Comparison of ENCODE assay signal across 9 cellular contexts in the genomic region with DNA sequence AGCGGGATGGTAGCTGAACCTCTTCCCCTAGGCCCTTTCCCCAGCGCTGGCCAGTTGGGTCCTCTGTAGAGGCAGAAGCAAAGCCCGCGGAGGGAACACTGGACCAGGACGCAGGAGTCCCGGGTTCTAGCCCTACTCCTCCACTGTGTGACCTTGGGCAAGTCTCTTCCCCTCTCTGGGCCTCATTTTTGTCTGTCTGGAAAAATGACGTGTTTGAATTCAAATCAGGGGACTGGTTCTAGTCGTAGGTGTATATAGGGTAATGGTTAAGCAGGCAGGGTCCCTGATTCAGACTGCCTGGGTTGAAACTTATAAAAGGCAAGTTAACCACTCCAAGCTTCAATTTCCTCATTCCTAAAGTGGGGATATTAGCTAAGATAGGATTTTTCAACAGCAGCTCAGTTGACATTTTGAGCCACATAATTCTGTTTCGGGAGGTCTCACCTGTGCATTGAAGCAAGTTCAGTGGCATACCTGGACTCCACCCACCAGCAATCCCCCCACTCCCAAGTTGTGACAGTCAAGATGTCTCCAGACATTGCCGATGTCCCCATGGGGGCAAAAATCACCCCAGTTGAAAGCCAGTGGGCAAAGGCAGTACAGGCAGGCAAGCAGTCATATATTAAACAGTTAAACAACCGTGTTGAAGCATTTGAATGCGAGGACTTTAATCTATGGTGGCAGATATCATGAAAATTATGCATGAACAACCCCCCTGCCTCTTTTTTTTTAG. TPM values are rescaled to one million over a fixed set of nuclear protein-coding genes. Genes with fewer than 3 reads are reported as not detected.
A peak's percentile ranks its signal among the peaks of the same experiment; 100 is the strongest.
DNase-seq lines count a peak whose midpoint lies in the region; ATAC-seq, FAIRE-seq and TF ChIP-seq lines count a peak whose summit lies in the region.
"Had no signal": no experiment of that assay in that cellular context is flagged by ENCODE, and none has a peak within 500 bp of the region (broad histone marks: within the 10 kb centered on the region; RNA-seq: fewer than 3 reads in every experiment).

No MANE protein-coding gene starts in this region.

- peaks cover 19% of the 10 kb centered on the region for H3K4me1 Mint-ChIP-seq in GM23338

- TF ChIP-seq CTCF in GM23338 (conservative IDR thresholded peaks at IDR 0.05; ENCODE audit: low read depth in 2 of 2) (no peak), endothelial cell of umbilical vein (IDR thresholded peaks at IDR 0.05; ENCODE audit: extremely low read depth in 1 of 2, insufficient read depth in 1 of 2, low read depth in 1 of 2, low read length in 2 of 2) (no peak), pancreas (IDR thresholded peaks at IDR 0.05) (no peak)

- intact Hi-C loops in endothelial cell of umbilical vein (cut with micrococcal nuclease) = loop anchor here (1.0 to 10.0 kb wide), 6 partner anchors 9 to 136 kb away; partner anchors contain the start of genes DDX54, PLBD2, RITA1 and SLC8B1
- intact Hi-C loops in pancreas (cut with DNase I) = no loop called here

- DNase-seq in GM23338 (ENCODE audit: low spot score) = no peak
- DNase-seq in SK-N-MC (ENCODE audit: low read depth, low spot score) = no peak
- peak; percentile 35 for DNase-seq in endothelial cell of umbilical vein (ENCODE audit: low read depth, low spot score)
- DNase-seq in pancreas = peak in 1 of 6 donors; percentile 26
- DNase-seq in NCI-H748 (lab: John Stamatoyannopoulos, UW; ENCODE audit: unreplicated experiment) = no peak

- peak overlapping the region; percentile 87; the same call in 1 of the 2 replicates for H2AFZ ChIP-seq in GM23338
- H2AFZ ChIP-seq in endothelial cell of umbilical vein (ENCODE audit: low read depth, low read length) = no peak overlapping the region

- H3K79me2 ChIP-seq in GM23338 (replicated peaks; ENCODE audit: insufficient read depth) (peaks cover 9% of the 10 kb centered on the region), endothelial cell of umbilical vein (ENCODE audit: control insufficient read depth, insufficient read depth, low read length) (peaks cover 6% of the 10 kb centered on the region)

- no peaks in the 10 kb centered on the region for H3K9me3 Mint-ChIP-seq in GM23338

- no peak for ATAC-seq in GM23338
- ATAC-seq in pancreas = peak in 1 of 4 donors; percentile 2
- no peak for ATAC-seq in HG02840 (IDR thresholded peaks at IDR 0.05; ENCODE audit: low FRiP score, unreplicated experiment)
- ATAC-seq in HG03432 (IDR thresholded peaks at IDR 0.05; ENCODE audit: unreplicated experiment) = no peak
- ATAC-seq in HG02852 (IDR thresholded peaks at IDR 0.05; ENCODE audit: unreplicated experiment) = no peak

- no peak overlapping the region for H3K27ac ChIP-seq in GM23338 (ENCODE audit: low read depth)
- peak overlapping the region; percentile 75 for H3K27ac ChIP-seq in SK-N-MC
- H3K27ac ChIP-seq in endothelial cell of umbilical vein (ENCODE audit: insufficient read depth, low read depth, low read length) = peak overlapping the region; percentile 12
- peak overlapping the region; percentile 84 to 95 (median 89) for H3K27ac ChIP-seq in pancreas

- H3K9ac ChIP-seq in SK-N-MC (ENCODE audit: insufficient read length) = peak overlapping the region; percentile 75
- peak overlapping the region; percentile 71 for H3K9ac ChIP-seq in endothelial cell of umbilical vein (replicated peaks; ENCODE audit: extremely low read depth, insufficient read depth, low read length)

- H3K9me3 ChIP-seq in SK-N-MC (ENCODE audit: low read depth, low read length) (no peaks in the 10 kb centered on the region), endothelial cell of umbilical vein (replicated peaks; ENCODE audit: control insufficient read depth, insufficient read depth, low read length) (no peaks in the 10 kb centered on the region), pancreas (no peaks in the 10 kb centered on the region)

- 7% methylated on average over 12 of the region's 12 CpGs for WGBS in pancreas, 2 donors

- H3K4me3 Mint-ChIP-seq in GM23338 = peak overlapping the region; percentile 81

- H3K4me2 ChIP-seq in GM23338 (peak overlapping the region; percentile 89), endothelial cell of umbilical vein (ENCODE audit: insufficient read depth, low read length) (peak overlapping the region; percentile 94)

- TF ChIP-seq POLR2A in endothelial cell of umbilical vein (IDR thresholded peaks at IDR 0.05; ENCODE audit: low read depth, low read length) = no peak

- POLR2A ChIA-PET in endothelial cell of umbilical vein (lab: Charles Lee) = interaction anchor here (0.9 to 2.7 kb wide), 7 partner anchors 10 to 77 kb away, joined by 3 to 15 read pairs (median 5); partner anchors contain the start of gene DDX54

- peaks cover 8% of the 10 kb centered on the region; the same call in 1 of the 2 replicates for H3F3A ChIP-seq in GM23338 (replicated peaks; ENCODE audit: low read depth)

- H3K36me3 Mint-ChIP-seq in GM23338 (ENCODE audit: low read depth) = peaks cover under 1% of the 10 kb centered on the region; the same call in 2 of the 3 replicates

- H3K4me3 ChIP-seq in GM23338 = peak overlapping the region; percentile 59
- peak overlapping the region; percentile 94 for H3K4me3 ChIP-seq in SK-N-MC
- H3K4me3 ChIP-seq in endothelial cell of umbilical vein (replicated peaks in 1 of 3; ENCODE audit: insufficient read depth in 1 of 3, low read depth in 1 of 3, low read length in 3 of 3) = peak overlapping the region; percentile 40 to 98 (median 69)
- peak overlapping the region; percentile 61 to 95 (median 88) for H3K4me3 ChIP-seq in pancreas

- H3K36me3 ChIP-seq in GM23338 (ENCODE audit: insufficient read depth) = no peaks in the 10 kb centered on the region
- no peaks in the 10 kb centered on the region for H3K36me3 ChIP-seq in SK-N-MC (ENCODE audit: insufficient read depth, low read length)
- no peaks in the 10 kb centered on the region for H3K36me3 ChIP-seq in endothelial cell of umbilical vein (ENCODE audit: control insufficient read depth in 2 of 2, extremely low read depth in 1 of 2, insufficient read depth in 2 of 2, low read length in 2 of 2)
- H3K36me3 ChIP-seq in pancreas = peaks cover 0 to 7% (median 0%) of the 10 kb centered on the region in 3 donors

- peaks cover 4% of the 10 kb centered on the region for H3K27me3 Mint-ChIP-seq in GM23338 (ENCODE audit: insufficient read depth, low read depth, poor library complexity)

- H3K27me3 ChIP-seq in GM23338 (ENCODE audit: insufficient read depth) (no peaks in the 10 kb centered on the region), endothelial cell of umbilical vein (ENCODE audit: control insufficient read depth in 2 of 2, insufficient read depth in 2 of 2, low read length in 2 of 2) (no peaks in the 10 kb centered on the region), pancreas (no peaks in the 10 kb centered on the region)

- no peaks in the 10 kb centered on the region for H3K9me1 ChIP-seq in endothelial cell of umbilical vein (replicated peaks; ENCODE audit: control insufficient read depth, extremely low read depth, insufficient read depth, low read length)

- FAIRE-seq in endothelial cell of umbilical vein (lab: Jason Lieb, UNC) (peak; percentile 72), pancreas (lab: Jason Lieb, UNC) (no peak)
- FAIRE-seq: TTC549 had no signal

- CTCF ChIA-PET in endothelial cell of umbilical vein (lab: Charles Lee) = interaction anchor here (0.7 to 2.1 kb wide), 8 partner anchors 15 to 203 kb away, joined by 3 to 9 read pairs (median 4); no protein-coding TSS in a partner anchor

- H3K4me1 ChIP-seq in GM23338 (ENCODE audit: insufficient read depth) (peaks cover 18% of the 10 kb centered on the region), endothelial cell of umbilical vein (ENCODE audit: control insufficient read depth, extremely low read depth, insufficient read depth, low read length) (peaks cover 23% of the 10 kb centered on the region), pancreas (peaks cover 8 to 26% (median 18%) of the 10 kb centered on the region in 3 donors)

- TSS peak; percentile 56 for BruUV-seq in endothelial cell of umbilical vein (replicated peaks; lab: Mats Ljungman, UMichigan)

- dilution Hi-C loops in endothelial cell of umbilical vein (cut with MboI; ENCODE audit: extremely low pct_ligation_motif_present, low sequenced_read_pairs) = no loop called here

- peak overlapping the region; percentile 26; the same call in 1 of the 2 replicates for H3K27ac Mint-ChIP-seq in GM23338

- no peaks in the 10 kb centered on the region for H4K20me1 ChIP-seq in GM23338 (replicated peaks; ENCODE audit: insufficient read depth)
- H4K20me1 ChIP-seq in endothelial cell of umbilical vein (replicated peaks; ENCODE audit: control insufficient read depth, extremely low read depth, insufficient read depth, low read length) = no peaks in the 10 kb centered on the region

- no peaks in the 10 kb centered on the region for H3K9me2 ChIP-seq in GM23338 (ENCODE audit: insufficient read depth)

RNA-seq across cellular contexts. Expression of gene TPCN1, which starts 0.9 kb away (rescaled TPM):
- total RNA-seq in GM23338 (2014; rRNA removed; shearing (Covaris generic)) = 12.2 and 14.4 TPM in 2 replicates
- polyA plus RNA-seq in GM23338 (2016; fragmentation: Nextera tagmentation; extraction: Ambion mirVana) = 11.2 and 16.2 TPM in 2 replicates
- total RNA-seq in endothelial cell of umbilical vein = 17.9 and 28.3 TPM in 2 replicates
- polyA plus RNA-seq in endothelial cell of umbilical vein = 18.7 and 19.5 TPM in 2 replicates
- 11.0 and 12.8 TPM in 2 replicates for polyA plus RNA-seq in endothelial cell of umbilical vein (2011; cell fraction: cytosol; rRNA removed)
- 69.3 and 74.3 TPM in 2 replicates for polyA plus RNA-seq in endothelial cell of umbilical vein (2011; cell fraction: nucleus; rRNA removed)
- polyA plus RNA-seq in endothelial cell of umbilical vein (2012) = 15.9 and 22.7 TPM in 2 replicates
- polyA minus RNA-seq in endothelial cell of umbilical vein = 35.2 and 36.9 TPM in 2 replicates
- 18.6 TPM for polyA minus RNA-seq in endothelial cell of umbilical vein (2011; cell fraction: cytosol; rRNA and poly(A)+ RNA removed)
- 34.9 and 40.1 TPM in 2 replicates for polyA minus RNA-seq in endothelial cell of umbilical vein (2011; cell fraction: nucleus; rRNA and poly(A)+ RNA removed)
- 10 to 100 TPM; 39.4 to 80.4 (median 52.0) TPM for total RNA-seq in pancreas
- 10 to 100 TPM; 73.1 to 83.4 TPM for polyA plus RNA-seq in pancreas

RNA-seq across cellular contexts. Expression of gene RITA1, which starts 36.6 kb away (rescaled TPM):
- 33.0 and 40.4 TPM in 2 replicates for total RNA-seq in GM23338 (2014; rRNA removed; shearing (Covaris generic))
- polyA plus RNA-seq in GM23338 (2016; fragmentation: Nextera tagmentation; extraction: Ambion mirVana) (20.0 and 21.4 TPM in 2 replicates), endothelial cell of umbilical vein (21.1 and 21.3 TPM in 2 replicates), pancreas (1 to 10 TPM; 5.0 to 8.9 TPM)
- total RNA-seq in endothelial cell of umbilical vein (20.4 and 20.7 TPM in 2 replicates), pancreas (1 to 10 TPM; 4.8 to 8.6 (median 5.4) TPM)
- 12.9 and 16.2 TPM in 2 replicates for polyA plus RNA-seq in endothelial cell of umbilical vein (2011; cell fraction: cytosol; rRNA removed)
- 6.4 and 7.6 TPM in 2 replicates for polyA plus RNA-seq in endothelial cell of umbilical vein (2011; cell fraction: nucleus; rRNA removed)
- polyA plus RNA-seq in endothelial cell of umbilical vein (2012) = 16.4 and 17.8 TPM in 2 replicates
- 7.9 and 8.3 TPM in 2 replicates for polyA minus RNA-seq in endothelial cell of umbilical vein
- polyA minus RNA-seq in endothelial cell of umbilical vein (2011; cell fraction: cytosol; rRNA and poly(A)+ RNA removed) = 22.8 TPM
- polyA minus RNA-seq in endothelial cell of umbilical vein (2011; cell fraction: nucleus; rRNA and poly(A)+ RNA removed) = 4.5 and 8.0 TPM in 2 replicates

RNA-seq across cellular contexts. Expression of gene DDX54, which starts 36.9 kb away (rescaled TPM):
- 79.6 and 84.1 TPM in 2 replicates for total RNA-seq in GM23338 (2014; rRNA removed; shearing (Covaris generic))
- polyA plus RNA-seq in GM23338 (2016; fragmentation: Nextera tagmentation; extraction: Ambion mirVana) (89.4 and 89.5 TPM in 2 replicates), endothelial cell of umbilical vein (41.9 and 54.1 TPM in 2 replicates), pancreas (10 to 100 TPM; 51.8 to 59.7 TPM)
- total RNA-seq in endothelial cell of umbilical vein (76.4 and 90.0 TPM in 2 replicates), pancreas (10 to 100 TPM; 30.0 to 71.4 (median 54.6) TPM)
- polyA plus RNA-seq in endothelial cell of umbilical vein (2011; cell fraction: cytosol; rRNA removed) = 60.6 and 60.8 TPM in 2 replicates
- 70.0 and 79.9 TPM in 2 replicates for polyA plus RNA-seq in endothelial cell of umbilical vein (2011; cell fraction: nucleus; rRNA removed)
- 34.6 and 38.7 TPM in 2 replicates for polyA plus RNA-seq in endothelial cell of umbilical vein (2012)
- polyA minus RNA-seq in endothelial cell of umbilical vein = 26.9 and 43.8 TPM in 2 replicates
- 41.9 TPM for polyA minus RNA-seq in endothelial cell of umbilical vein (2011; cell fraction: cytosol; rRNA and poly(A)+ RNA removed)
- polyA minus RNA-seq in endothelial cell of umbilical vein (2011; cell fraction: nucleus; rRNA and poly(A)+ RNA removed) = 36.6 and 38.9 TPM in 2 replicates
